ENCODE assay signal across 12 cellular contexts in the genomic region with DNA sequence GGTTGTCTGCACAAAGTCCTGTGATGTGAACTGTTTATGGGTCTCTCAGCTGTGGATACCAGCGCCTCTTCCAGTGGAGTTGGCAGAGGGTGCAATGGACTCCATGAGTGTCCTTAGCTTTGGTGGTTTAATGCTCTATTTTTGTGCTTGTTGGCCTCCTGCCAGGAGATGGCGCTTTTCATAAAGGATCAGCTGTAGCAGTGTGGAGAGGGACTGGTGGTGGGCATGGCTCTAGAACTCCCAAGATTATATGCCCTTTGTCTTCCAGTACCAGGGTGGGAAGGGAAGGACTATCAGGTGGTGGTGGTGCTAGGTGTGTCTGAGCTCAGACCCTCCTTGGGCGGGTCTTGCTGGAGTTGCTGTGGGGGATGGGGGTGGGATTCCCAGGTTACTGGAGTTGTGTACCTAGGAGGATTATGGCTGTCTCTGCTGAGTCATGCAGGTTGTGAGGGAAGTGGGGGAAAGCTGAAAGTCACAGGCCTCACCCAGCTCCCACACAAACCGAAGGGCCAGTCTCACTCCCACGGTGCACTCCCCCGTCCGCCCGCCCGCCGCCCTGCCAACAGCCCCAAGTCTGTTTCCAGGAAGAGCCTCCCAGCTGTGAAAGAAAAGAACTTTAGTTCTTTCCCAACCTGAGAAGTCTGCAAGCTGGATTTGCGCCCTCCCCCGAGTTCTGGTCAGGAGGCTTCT.
DNase-seq lines count a peak whose midpoint lies in the region; ATAC-seq and TF ChIP-seq lines count a peak whose summit lies in the region.
"Had no signal": no experiment of that assay in that cellular context is flagged by ENCODE, and none has a peak within 500 bp of the region (broad histone marks: within the 10 kb centered on the region; RNA-seq: fewer than 3 reads in every experiment).

No MANE protein-coding gene starts in this region.

- no peak overlapping the region for H3K27ac ChIP-seq in endodermal cell (ENCODE audit: low read depth, low read length)
- H3K27ac ChIP-seq: tibial nerve had no signal

- H3K36me3 ChIP-seq in BE2C: no peaks in the 10 kb centered on the region
- no peaks in the 10 kb centered on the region for H3K36me3 ChIP-seq in endodermal cell (ENCODE audit: control insufficient read depth, insufficient read depth, low read length)
- H3K36me3 ChIP-seq: tibial nerve had no signal

- H3K4me3 Mint-ChIP-seq in endodermal cell: peak overlapping the region; percentile 7
- H3K4me3 Mint-ChIP-seq: activated naive CD8-positive, alpha-beta T cell; natural killer cell treated with Interleukin-12 subunit alpha and Interleukin-12 subunit beta and Interleukin-15 and Interleukin-18, amount 100 ng/mL, for 72 hours had no signal

- H3K4me1 ChIP-seq in BE2C (no peaks in the 10 kb centered on the region), endodermal cell (ENCODE audit: control insufficient read depth, insufficient read depth, low read length) (peaks cover 14% of the 10 kb centered on the region)
- H3K4me1 ChIP-seq: tibial nerve had no signal

- peaks cover 33% of the 10 kb centered on the region for H3K4me1 Mint-ChIP-seq in endodermal cell

- H3K27me3 ChIP-seq in BE2C (no peaks in the 10 kb centered on the region), endodermal cell (ENCODE audit: control insufficient read depth, insufficient read depth, low read length, poor library complexity, severe bottlenecking) (peaks cover 6% of the 10 kb centered on the region)
- H3K27me3 ChIP-seq: tibial nerve had no signal

- ATAC-seq in HG03520 (IDR thresholded peaks at IDR 0.05; ENCODE audit: unreplicated experiment) (no peak), HG03097 (IDR thresholded peaks at IDR 0.05; ENCODE audit: low FRiP score, unreplicated experiment) (no peak)
- ATAC-seq: natural killer cell treated with Interleukin-12 subunit alpha and Interleukin-12 subunit beta and Interleukin-15 and Interleukin-18, amount 100 ng/mL, for 72 hours had no signal

- peaks cover 24% of the 10 kb centered on the region for H3K27me3 Mint-ChIP-seq in endodermal cell (ENCODE audit: insufficient read depth)

- 88 to 93% methylated on average over 9 to 12 of the region's 12 CpGs for WGBS in endodermal cell (ENCODE audit: insufficient coverage in 1 of 2, insufficient read length in 1 of 2), 2 experiments

- TF ChIP-seq CTCF in BE2C (IDR thresholded peaks at IDR 0.05; ENCODE audit: low read depth, low read length): 0 out of 2 replicates have a peak, but pooled peaks have one; percentile 11
- TF ChIP-seq CTCF in NB4 (IDR thresholded peaks at IDR 0.05; ENCODE audit: low read depth, low read length): peak; percentile 50
- peak; percentile 58 for TF ChIP-seq CTCF in endodermal cell (conservative IDR thresholded peaks at IDR 0.05)

- no peaks in the 10 kb centered on the region for H3K9me3 ChIP-seq in BE2C
- peaks cover 4% of the 10 kb centered on the region for H3K9me3 ChIP-seq in endodermal cell (ENCODE audit: control insufficient read depth, low read length)

- peak overlapping the region; percentile 95 for H3K27ac Mint-ChIP-seq in endodermal cell
- H3K27ac Mint-ChIP-seq: activated naive CD8-positive, alpha-beta T cell; natural killer cell treated with Interleukin-12 subunit alpha and Interleukin-12 subunit beta and Interleukin-15 and Interleukin-18, amount 100 ng/mL, for 72 hours had no signal

- H3K36me3 Mint-ChIP-seq in endodermal cell (ENCODE audit: low read depth): no peaks in the 10 kb centered on the region
- H3K36me3 Mint-ChIP-seq: natural killer cell treated with Interleukin-12 subunit alpha and Interleukin-12 subunit beta and Interleukin-15 and Interleukin-18, amount 100 ng/mL, for 72 hours had no signal

- TF ChIP-seq POLR2A in NB4 (IDR thresholded peaks at IDR 0.05; ENCODE audit: extremely low read depth, insufficient read length): no peak

- H3K9me3 Mint-ChIP-seq in endodermal cell: peaks cover 13% of the 10 kb centered on the region
- H3K9me3 Mint-ChIP-seq: natural killer cell treated with Interleukin-12 subunit alpha and Interleukin-12 subunit beta and Interleukin-15 and Interleukin-18, amount 100 ng/mL, for 72 hours had no signal

- H3K4me3 ChIP-seq in BE2C (ENCODE audit: low read depth, low read length): no peak overlapping the region
- no peak overlapping the region for H3K4me3 ChIP-seq in NB4 (ENCODE audit: low read depth, low read length)
- peak overlapping the region; percentile 33 for H3K4me3 ChIP-seq in endodermal cell (ENCODE audit: low read length)
- H3K4me3 ChIP-seq: tibial nerve had no signal

- DNase-seq in BE2C (peak; percentile 15), D341Med (ENCODE audit: low spot score) (peak; percentile 3), NB4 (ENCODE audit: low read depth) (peak; percentile 68), endodermal cell (peak; percentile 86), SW 1271 (lab: John Stamatoyannopoulos, UW) (no peak), NCI-H1048 (lab: John Stamatoyannopoulos, UW) (no peak)
- DNase-seq: activated CD4-positive, CD25-positive, alpha-beta regulatory T cell treated with anti-CD3 and anti-CD28 coated beads, Interleukin-2, amount 50 U/mL, for 72 hours had no signal

- H3K9ac ChIP-seq in endodermal cell (ENCODE audit: extremely low read depth, low read length, poor library complexity, severe bottlenecking): no peak overlapping the region

Comparison
In these comparisons a context has a peak if more than half of its experiments do, and no peak if none do; other contexts are left out.
1. DNase-seq: peak in BE2C (single experiment), D341Med (single experiment), NB4 (single experiment) and endodermal cell (single experiment); none in SW 1271 (0 of 2) and NCI-H1048 (single experiment).
2. Peak in every context shown above with its lines, with median percentiles within 50 percentile points of each other: CTCF ChIP-seq.